Comparison of ENCODE assay signal across 8 cellular contexts in genomic region chr14:55025948-55026347, GRCh38. TPM values are rescaled to one million over a fixed set of nuclear protein-coding genes. Genes with fewer than 3 reads are reported as not detected.
A peak's percentile ranks its signal among the peaks of the same experiment; 100 is the strongest.
DNase-seq lines count a peak whose midpoint lies in the region; ATAC-seq and TF ChIP-seq lines count a peak whose summit lies in the region.

No MANE protein-coding gene starts in this region.

- H3F3A ChIP-seq in DOHH2 (ENCODE audit: control insufficient read depth, insufficient read depth): no peaks in the 10 kb centered on the region

- peaks cover 93% of the 10 kb centered on the region for H3K79me2 ChIP-seq in DOHH2 (ENCODE audit: control insufficient read depth, low read length)
- peaks cover 2% of the 10 kb centered on the region for H3K79me2 ChIP-seq in trophoblast cell (ENCODE audit: control insufficient read depth, insufficient read depth, low read length, poor library complexity)

- no peak overlapping the region for H2BK120ac ChIP-seq in trophoblast cell (ENCODE audit: insufficient read depth, low read length, poor library complexity)

- WGBS in trophoblast cell (ENCODE audit: extremely low coverage, insufficient coverage, insufficient read length): no CpG with 5 or more reads among the region's 7 CpGs

- peak overlapping the region; percentile 97 for H3K4me3 ChIP-seq in DOHH2 (ENCODE audit: low read length)
- H3K4me3 ChIP-seq in trophoblast cell (ENCODE audit: low read depth, low read length): no peak overlapping the region

- H4K8ac ChIP-seq in trophoblast cell (ENCODE audit: low read depth, low read length): no peak overlapping the region

- H3K23ac ChIP-seq in trophoblast cell (ENCODE audit: low read length): no peak overlapping the region

- peaks cover 6% of the 10 kb centered on the region for H3K79me1 ChIP-seq in trophoblast cell (ENCODE audit: low read length)

- no peak overlapping the region for H4K12ac ChIP-seq in trophoblast cell (ENCODE audit: low read depth, low read length)

- H3K4me3 Mint-ChIP-seq in endothelial cell (ENCODE audit: unreplicated experiment): peak overlapping the region; percentile 90

- H3K27ac ChIP-seq in DOHH2 (ENCODE audit: low read depth, low read length): peak overlapping the region; percentile 49; the same call in 1 of the 2 replicates
- no peak overlapping the region for H3K27ac ChIP-seq in trophoblast cell (ENCODE audit: low read depth, low read length)

- H3K9me3 Mint-ChIP-seq in endothelial cell (ENCODE audit: unreplicated experiment): no peaks in the 10 kb centered on the region

- no peak overlapping the region for H2AK5ac ChIP-seq in trophoblast cell (ENCODE audit: low read length)

- H2AFZ ChIP-seq in trophoblast cell (ENCODE audit: insufficient read depth, low read length, poor library complexity): no peak overlapping the region

- H4K91ac ChIP-seq in trophoblast cell (ENCODE audit: low read depth, low read length): no peak overlapping the region

- TF ChIP-seq CTCF in DOHH2 (IDR thresholded peaks at IDR 0.05; ENCODE audit: low read depth, low read length, poor library complexity, severe bottlenecking) (no peak), endothelial cell (IDR thresholded peaks at IDR 0.05; ENCODE audit: unreplicated experiment) (no peak)

- no peak overlapping the region for H2BK12ac ChIP-seq in trophoblast cell (ENCODE audit: low read length)

- H3K27me3 ChIP-seq in DOHH2 (ENCODE audit: control insufficient read depth, low read length): no peaks in the 10 kb centered on the region
- no peaks in the 10 kb centered on the region for H3K27me3 ChIP-seq in trophoblast cell (ENCODE audit: insufficient read depth, low read length)

- no peaks in the 10 kb centered on the region for H3K27me3 Mint-ChIP-seq in endothelial cell (ENCODE audit: unreplicated experiment)

- H3K4me1 ChIP-seq in DOHH2 (ENCODE audit: control insufficient read depth, low read length) (peaks cover 39% of the 10 kb centered on the region), trophoblast cell (ENCODE audit: control insufficient read depth in 1 of 2, insufficient read depth in 2 of 2, low read length in 2 of 2) (peaks cover 0 to 2% of the 10 kb centered on the region in 2 experiments)

- H3K14ac ChIP-seq in trophoblast cell (ENCODE audit: low read length): no peak overlapping the region

- H3K9me2 ChIP-seq in DOHH2 (replicated peaks; ENCODE audit: control insufficient read depth, low read length): no peaks in the 10 kb centered on the region

- H2BK5ac ChIP-seq in trophoblast cell (ENCODE audit: low read depth, low read length, poor library complexity): no peak overlapping the region

- DNase-seq in NCI-H69 (lab: John Stamatoyannopoulos, UW) (peak; percentile 26), endothelial cell (ENCODE audit: low spot score) (no peak), trophoblast cell (no peak), foreskin melanocyte (no peak), NCI-H187 (lab: John Stamatoyannopoulos, UW) (no peak)
- no peak for DNase-seq in stimulated activated naive CD4-positive, alpha-beta T cell treated with Interleukin-2 at 50 U/mL for 16 hours (lab: John Stamatoyannopoulos, UW)

- no peak overlapping the region for H3K9ac ChIP-seq in trophoblast cell (ENCODE audit: low read length)

- H3K4ac ChIP-seq in trophoblast cell (ENCODE audit: low read depth, low read length): no peak overlapping the region

- H3K4me2 ChIP-seq in DOHH2 (ENCODE audit: low read length) (peak overlapping the region; percentile 89), trophoblast cell (ENCODE audit: low read length) (peak overlapping the region; percentile 94)

- H4K20me1 ChIP-seq in DOHH2 (ENCODE audit: control insufficient read depth, insufficient read depth, low read depth, low read length): peaks cover 8% of the 10 kb centered on the region; the same call in 1 of the 2 replicates

- no peak overlapping the region for H3K18ac ChIP-seq in trophoblast cell (ENCODE audit: low read length)

- peak overlapping the region; percentile 91 for H3K27ac Mint-ChIP-seq in endothelial cell (ENCODE audit: unreplicated experiment)

- no peaks in the 10 kb centered on the region for H3K36me3 Mint-ChIP-seq in endothelial cell (ENCODE audit: low read depth, unreplicated experiment)

- H3K9me3 ChIP-seq in DOHH2 (ENCODE audit: control insufficient read depth, insufficient read depth, low read length): no peaks in the 10 kb centered on the region
- H3K9me3 ChIP-seq in trophoblast cell (ENCODE audit: insufficient read depth, low read depth, low read length): no peaks in the 10 kb centered on the region

- H3K36me3 ChIP-seq in DOHH2 (ENCODE audit: control insufficient read depth, low read length) (peaks cover 66% of the 10 kb centered on the region), trophoblast cell (ENCODE audit: control insufficient read depth in 1 of 2, insufficient read depth in 2 of 2, low read length in 2 of 2) (peaks cover 0 to 3% of the 10 kb centered on the region in 2 experiments)

- peaks cover 39% of the 10 kb centered on the region for H3K4me1 Mint-ChIP-seq in endothelial cell (ENCODE audit: unreplicated experiment)

- no peak for ATAC-seq in HG02870 (IDR thresholded peaks at IDR 0.05; ENCODE audit: unreplicated experiment)

RNA-seq across cellular contexts. Expression of gene WDHD1, which starts 1.0 kb away (rescaled TPM):
- total RNA-seq in endothelial cell (ENCODE audit: unreplicated experiment): 15.0 TPM
- polyA plus RNA-seq in trophoblast cell (2013): 10.4 and 11.4 TPM in 2 replicates

RNA-seq across cellular contexts. Expression of gene SOCS4, which starts 1.1 kb away (rescaled TPM):
- 23.7 TPM for total RNA-seq in endothelial cell (ENCODE audit: unreplicated experiment)
- polyA plus RNA-seq in trophoblast cell (2013): 10.2 and 10.6 TPM in 2 replicates

RNA-seq across cellular contexts. Expression of gene MAPK1IP1L, which starts 25.5 kb away (rescaled TPM):
- 106 TPM for total RNA-seq in endothelial cell (ENCODE audit: unreplicated experiment)
- polyA plus RNA-seq in trophoblast cell (2013): 125 and 127 TPM in 2 replicates
